In the genomic region with DNA sequence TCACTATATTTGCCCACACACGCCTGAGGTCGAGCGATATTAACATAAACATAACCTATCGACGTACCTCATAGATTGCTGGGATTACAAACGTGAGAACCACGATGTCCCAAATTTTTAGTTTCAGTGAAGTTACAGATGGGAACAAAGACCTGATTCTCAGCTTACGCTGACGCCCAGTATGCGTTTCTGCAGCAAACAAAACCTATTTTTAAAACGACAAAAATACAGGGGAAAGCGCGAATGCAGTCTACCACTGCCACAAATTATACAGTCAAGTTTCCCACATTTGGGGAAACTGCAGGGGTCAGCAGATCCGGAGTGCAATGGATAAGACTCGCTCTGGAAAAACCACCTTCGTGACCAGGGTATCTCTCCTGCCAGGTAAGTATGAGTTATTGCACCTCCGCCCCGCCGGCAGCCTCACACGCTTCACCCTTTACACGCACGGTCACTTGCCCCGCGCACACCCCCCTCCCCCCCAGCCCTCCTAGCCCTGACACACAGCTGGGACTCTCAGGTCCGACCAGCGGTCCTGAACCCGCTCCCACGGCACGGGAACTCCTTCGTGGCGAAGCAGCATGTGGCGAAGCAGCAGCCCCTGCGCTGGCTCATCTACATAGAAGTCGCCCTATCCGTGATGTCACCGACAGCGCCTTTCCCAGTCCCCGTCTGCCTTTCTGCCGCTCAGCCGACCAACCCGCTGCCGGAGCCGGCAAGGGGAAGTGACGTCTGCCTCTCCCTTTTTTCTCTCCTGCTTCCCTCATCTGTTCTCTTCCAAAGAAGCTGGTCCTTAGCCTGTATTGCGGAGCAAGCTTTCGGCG, we compare ENCODE assay signal across 8 cellular contexts.
DNase-seq lines count a peak whose midpoint lies in the region; ATAC-seq and TF ChIP-seq lines count a peak whose summit lies in the region.
"Not testable (repeated sequence)": the region's sequence is repeated elsewhere in the genome, so short reads cannot be mapped to it uniquely, and the experiment has no call there.

No MANE protein-coding gene starts in this region.

- peak; percentile 71 for ATAC-seq in GM18520 (IDR thresholded peaks at IDR 0.05; ENCODE audit: unreplicated experiment)
- peak; percentile 86 for ATAC-seq in HG03097 (IDR thresholded peaks at IDR 0.05; ENCODE audit: low FRiP score, unreplicated experiment)

- not testable (repeated sequence) for H3K9me3 ChIP-seq in iPS-18c (ENCODE audit: control insufficient read depth, insufficient read depth, low read length)

- H3K4me3 ChIP-seq in WI38 (ENCODE audit: low read depth, low read length) (peak overlapping the region; percentile 44), iPS-18c (ENCODE audit: insufficient read depth, low read depth, low read length) (peak overlapping the region; percentile 31; the same call in 1 of the 2 replicates), skeletal muscle cell (ENCODE audit: low read depth, low read length) (peak overlapping the region; percentile 39)

- H3K27ac ChIP-seq in 22Rv1, result peak overlapping the region; percentile 99

- in situ Hi-C loops in T47D (cut with HindIII; ENCODE audit: low pct_unique_long_range_greater_than_20kb, low sequenced_read_pairs), result not testable (repeated sequence)

- DNase-seq in NCI-H2196 (lab: John Stamatoyannopoulos, UW; ENCODE audit: unreplicated experiment) (peak; percentile 83), T47D (ENCODE audit: low read depth in 1 of 2, low spot score in 1 of 2) (peak; percentile 59 to 99), skeletal muscle cell (ENCODE audit: low read depth) (peak; percentile 95)

- TF ChIP-seq CTCF in 22Rv1 (IDR thresholded peaks at IDR 0.05); WI38 (IDR thresholded peaks at IDR 0.05; ENCODE audit: low read depth, low read length): not testable (repeated sequence)

Comparison
In these comparisons a context has a peak if more than half of its experiments do, and no peak if none do; other contexts are left out.
1. Peak in every context shown above with its lines: DNase-seq, ATAC-seq, H3K4me3 ChIP-seq and H3K27ac ChIP-seq.